Comparison of ENCODE assay signal across 17 cellular contexts in genomic region chr20:33499347-33499746, GRCh38.
"Had no signal": no experiment of that assay in that cellular context is flagged by ENCODE, and none has a peak within 500 bp of the region (broad histone marks: within the 10 kb centered on the region; RNA-seq: fewer than 3 reads in every experiment).

No MANE protein-coding gene starts in this region.

- H3K27me3 Mint-ChIP-seq: activated CD4-positive, alpha-beta memory T cell treated with anti-CD3 and anti-CD28 coated beads for 36 hours; activated naive CD8-positive, alpha-beta T cell treated with anti-CD3 and anti-CD28 coated beads, Interleukin-2, amount 50 U/mL, for 24 hours; naive thymus-derived CD8-positive, alpha-beta T cell; stimulated activated naive B cell treated with anti-CD40 and anti-IgM and Interleukin-4, amounts not matched to agents 10 μg/mL and 1 μg/mL and 100 μg/mL, for 72 hours had no signal

- H3K27ac Mint-ChIP-seq: activated CD4-positive, alpha-beta memory T cell treated with anti-CD3 and anti-CD28 coated beads for 36 hours; activated naive CD8-positive, alpha-beta T cell treated with anti-CD3 and anti-CD28 coated beads, Interleukin-2, amount 50 U/mL, for 24 hours; activated T-cell treated with anti-CD3 and anti-CD28 coated beads, Interleukin-2, amount 50 U/mL, for 72 hours; stimulated activated naive B cell treated with anti-CD40 and anti-IgM and Interleukin-4, amounts not matched to agents 10 μg/mL and 1 μg/mL and 100 μg/mL, for 72 hours had no signal

- H3K4me1 ChIP-seq: right lobe of liver had no signal

- H3K4me3 ChIP-seq: gastroesophageal sphincter, psoas muscle, right lobe of liver, spleen, transverse colon had no signal

- H3K27me3 ChIP-seq: gastroesophageal sphincter, right lobe of liver, spleen, transverse colon had no signal

- H3K27ac ChIP-seq: gastroesophageal sphincter, psoas muscle, right lobe of liver, spleen, transverse colon had no signal

- H3K9me3 Mint-ChIP-seq: activated CD4-positive, alpha-beta memory T cell treated with anti-CD3 and anti-CD28 coated beads for 36 hours; activated naive CD8-positive, alpha-beta T cell treated with anti-CD3 and anti-CD28 coated beads, Interleukin-2, amount 50 U/mL, for 24 hours; activated T-cell treated with anti-CD3 and anti-CD28 coated beads, Interleukin-2, amount 50 U/mL, for 72 hours; naive thymus-derived CD8-positive, alpha-beta T cell; stimulated activated naive B cell treated with anti-CD40 and anti-IgM and Interleukin-4, amounts not matched to agents 10 μg/mL and 1 μg/mL and 100 μg/mL, for 72 hours had no signal

- H3K36me3 ChIP-seq: gastroesophageal sphincter, right lobe of liver, spleen, transverse colon had no signal

- DNase-seq: activated CD4-positive, alpha-beta memory T cell treated with anti-CD3 and anti-CD28 coated beads for 36 hours; activated CD4-positive, alpha-beta T cell treated with anti-CD3 and anti-CD28 coated beads for 1 hour; activated gamma-delta T cell treated with Interleukin-2 at 50 U/mL for 16 hours; activated naive CD8-positive, alpha-beta T cell treated with anti-CD3 and anti-CD28 coated beads, Interleukin-2, amount 50 U/mL, for 24 hours; activated T-cell treated with anti-CD3 and anti-CD28 coated beads, Interleukin-2, amount 50 U/mL, for 72 hours; kidney glomerular epithelial cell; naive thymus-derived CD8-positive, alpha-beta T cell; occipital lobe; psoas muscle; right lobe of liver; stimulated activated CD4-positive, alpha-beta T cell treated with anti-CD3 and anti-CD28 coated beads, Interleukin-1b, Interleukin-23, amount 100 ng/mL, for 48 hours; stimulated activated naive B cell treated with anti-CD40 and anti-IgM and Interleukin-4, amounts not matched to agents 10 μg/mL and 1 μg/mL and 100 μg/mL, for 72 hours; substantia nigra; T-helper 9 cell; transverse colon had no signal

- ATAC-seq: activated naive CD8-positive, alpha-beta T cell treated with anti-CD3 and anti-CD28 coated beads, Interleukin-2, amount 50 U/mL, for 24 hours; activated T-cell treated with anti-CD3 and anti-CD28 coated beads, Interleukin-2, amount 50 U/mL, for 72 hours; gastroesophageal sphincter; naive thymus-derived CD8-positive, alpha-beta T cell; psoas muscle; right lobe of liver had no signal

- H3K9me3 ChIP-seq: gastroesophageal sphincter, psoas muscle, right lobe of liver, spleen, transverse colon had no signal

- H3K4me3 Mint-ChIP-seq: activated CD4-positive, alpha-beta memory T cell treated with anti-CD3 and anti-CD28 coated beads for 36 hours; activated naive CD8-positive, alpha-beta T cell treated with anti-CD3 and anti-CD28 coated beads, Interleukin-2, amount 50 U/mL, for 24 hours; activated T-cell treated with anti-CD3 and anti-CD28 coated beads, Interleukin-2, amount 50 U/mL, for 72 hours; naive thymus-derived CD8-positive, alpha-beta T cell; stimulated activated naive B cell treated with anti-CD40 and anti-IgM and Interleukin-4, amounts not matched to agents 10 μg/mL and 1 μg/mL and 100 μg/mL, for 72 hours had no signal
